Comparison of ENCODE assay signal across 14 cellular contexts in genomic region chr3:159669024-159669476, GRCh38.
A peak's percentile ranks its signal among the peaks of the same experiment; 100 is the strongest.
DNase-seq lines count a peak whose midpoint lies in the region; ATAC-seq and TF ChIP-seq lines count a peak whose summit lies in the region.
"Had no signal": no experiment of that assay in that cellular context is flagged by ENCODE, and none has a peak within 500 bp of the region (broad histone marks: within the 10 kb centered on the region; RNA-seq: fewer than 3 reads in every experiment).

No MANE protein-coding gene starts in this region.

- H3K27me3 Mint-ChIP-seq in nephron progenitor cell (ENCODE audit: low read depth, poor library complexity): no peaks in the 10 kb centered on the region
- H3K27me3 Mint-ChIP-seq: CD4-positive, alpha-beta T cell had no signal

- ATAC-seq in HG03571 (IDR thresholded peaks at IDR 0.05; ENCODE audit: unreplicated experiment) (no peak), GM21786 (IDR thresholded peaks at IDR 0.05; ENCODE audit: unreplicated experiment) (no peak)

- H3K4me3 Mint-ChIP-seq in nephron progenitor cell: no peak overlapping the region
- H3K4me3 Mint-ChIP-seq: CD4-positive, alpha-beta T cell; T-helper 2 cell treated with Interferon-gamma antibody and Interleukin-4, amounts not matched to agents 5 μg/mL and 100 μg/mL, for 36 hours had no signal

- peaks cover 14% of the 10 kb centered on the region for H3K4me1 Mint-ChIP-seq in nephron progenitor cell

- peak overlapping the region; percentile 84 for H3K27ac Mint-ChIP-seq in nephron progenitor cell
- H3K27ac Mint-ChIP-seq: CD4-positive, alpha-beta T cell; T-helper 2 cell treated with Interferon-gamma antibody and Interleukin-4, amounts not matched to agents 5 μg/mL and 100 μg/mL, for 36 hours had no signal

- H3K9me3 Mint-ChIP-seq in nephron progenitor cell: no peaks in the 10 kb centered on the region
- H3K9me3 Mint-ChIP-seq: CD4-positive, alpha-beta T cell; T-helper 2 cell treated with Interferon-gamma antibody and Interleukin-4, amounts not matched to agents 5 μg/mL and 100 μg/mL, for 36 hours had no signal

- TF ChIP-seq CTCF in nephron progenitor cell (IDR thresholded peaks at IDR 0.05): no peak

- DNase-seq in Caki2 (ENCODE audit: low read depth): peak; percentile 93
- DNase-seq in LHCN-M2 (ENCODE audit: low read depth): peak; percentile 5
- peak; percentile 18 for DNase-seq in fibroblast of peridontal ligament (ENCODE audit: extremely low read depth)
- no peak for DNase-seq in nephron progenitor cell
- no peak for DNase-seq in medulla oblongata (ENCODE audit: extremely low spot score)
- no peak for DNase-seq in NCI-H2029 treated with DMSO at 0.1 percent for 48 hours (lab: John Stamatoyannopoulos, UW)
- DNase-seq: amniotic stem cell; CD4-positive, alpha-beta T cell; erythroblast; NCI-H2081; small intestine had no signal

- H3K36me3 Mint-ChIP-seq in nephron progenitor cell (ENCODE audit: low read depth): no peaks in the 10 kb centered on the region

- in situ Hi-C loops in Caki2 (cut with HindIII; ENCODE audit: low pct_unique_long_range_greater_than_20kb, low sequenced_read_pairs): no loop called here

Comparison
In these comparisons a context has a peak if more than half of its experiments do, and no peak if none do; other contexts are left out.
1. DNase-seq: peak in Caki2 (single experiment), LHCN-M2 (single experiment) and fibroblast of peridontal ligament (single experiment); none in nephron progenitor cell (single experiment), medulla oblongata (single experiment) and NCI-H2029 treated with DMSO at 0.1 percent for 48 hours (single experiment).